ENCODE assay signal across 9 cellular contexts in genomic region chr10:119496282-119496681, GRCh38.
DNase-seq lines count a peak whose midpoint lies in the region; ATAC-seq and TF ChIP-seq lines count a peak whose summit lies in the region.
"Had no signal": no experiment of that assay in that cellular context is flagged by ENCODE, and none has a peak within 500 bp of the region (broad histone marks: within the 10 kb centered on the region; RNA-seq: fewer than 3 reads in every experiment).

No MANE protein-coding gene starts in this region.

- no peak for TF ChIP-seq CTCF in GM13976 (IDR thresholded peaks at IDR 0.05; ENCODE audit: borderline replicate concordance, control extremely low read depth, extremely low read depth, insufficient read depth, missing control alignments)

- no peak overlapping the region for H3K27ac ChIP-seq in caudate nucleus (ENCODE audit: low read depth, low read length)

- in situ Hi-C loops in GM13976 (cut with MboI; ENCODE audit: low sequenced_read_pairs, unreplicated experiment), result no loop called here

- peak; percentile 72 for ATAC-seq in GM21526 (IDR thresholded peaks at IDR 0.05; ENCODE audit: low FRiP score, unreplicated experiment)
- ATAC-seq in HG03565 (IDR thresholded peaks at IDR 0.05; ENCODE audit: unreplicated experiment), result peak; percentile 81

- DNase-seq in GM13976 (ENCODE audit: low spot score) (peak; percentile 58), glomerular visceral epithelial cell (ENCODE audit: extremely low spot score) (peak; percentile 67), caudate nucleus (lab: John Stamatoyannopoulos, UW) (no peak), NCI-H1930 (lab: John Stamatoyannopoulos, UW) (no peak), NCI-H510A treated with DMSO at 0.1 percent for 48 hours (lab: John Stamatoyannopoulos, UW) (no peak), DMS114 treated with DMSO at 0.1 percent for 48 hours (lab: John Stamatoyannopoulos, UW; ENCODE audit: unreplicated experiment) (no peak)
- DNase-seq: colonic mucosa had no signal

Comparison
In these comparisons a context has a peak if more than half of its experiments do, and no peak if none do; other contexts are left out.
1. DNase-seq: peak in GM13976 (single experiment) and glomerular visceral epithelial cell (single experiment); none in caudate nucleus (0 of 61), NCI-H1930 (0 of 2), NCI-H510A treated with DMSO at 0.1 percent for 48 hours (single experiment) and DMS114 treated with DMSO at 0.1 percent for 48 hours (single experiment).